ENCODE assay signal across 13 cellular contexts in genomic region chr18:14189858-14190257, GRCh38. TPM values are rescaled to one million over a fixed set of nuclear protein-coding genes. Genes with fewer than 3 reads are reported as not detected.
DNase-seq lines count a peak whose midpoint lies in the region; ATAC-seq and TF ChIP-seq lines count a peak whose summit lies in the region.
"Had no signal": no experiment of that assay in that cellular context is flagged by ENCODE, and none has a peak within 500 bp of the region (broad histone marks: within the 10 kb centered on the region; RNA-seq: fewer than 3 reads in every experiment).

No MANE protein-coding gene starts in this region.

- H3K4me1 ChIP-seq in aorta (ENCODE audit: control insufficient read depth in 1 of 2, insufficient read depth in 2 of 2, low read length in 2 of 2), result no peaks in the 10 kb centered on the region
- H3K4me1 ChIP-seq: neural progenitor cell, SJSA1 had no signal

- H3K4me3 ChIP-seq in aorta (ENCODE audit: low read length in 2 of 2), result no peak overlapping the region
- H3K4me3 ChIP-seq: neural progenitor cell, SJSA1 had no signal

- no peaks in the 10 kb centered on the region for H3K36me3 ChIP-seq in aorta (ENCODE audit: control insufficient read depth in 1 of 2, insufficient read depth in 2 of 2, low read length in 1 of 2)
- H3K36me3 ChIP-seq: neural progenitor cell, SJSA1 had no signal

- 20 to 21% methylated on average over 1 of the region's 1 CpG for WGBS in aorta, 2 donors

- H3K4me3 Mint-ChIP-seq in Calu3 (ENCODE audit: low read depth, unreplicated experiment) (peak overlapping the region; percentile 17), HFFc6 (no peak overlapping the region), WTC11 (no peak overlapping the region)
- no peak overlapping the region for H3K4me3 Mint-ChIP-seq in T-helper 2 cell treated with Interferon-gamma antibody and Interleukin-4, amounts not matched to agents 5 μg/mL and 100 μg/mL, for 36 hours
- H3K4me3 Mint-ChIP-seq: neural progenitor cell had no signal

- intact Hi-C loops in Calu3 (cut with micrococcal nuclease; ENCODE audit: unreplicated experiment), result no loop called here
- intact Hi-C loops in aorta (cut with DNase I), result no loop called here

- CTCF ChIA-PET in Calu3 (lab: Charles Lee) (no interaction called here), WTC11 (lab: Charles Lee) (no interaction called here)

- H3K4me1 Mint-ChIP-seq in Calu3 (ENCODE audit: low read depth, unreplicated experiment) (peaks cover 39% of the 10 kb centered on the region), HFFc6 (ENCODE audit: low read depth) (no peaks in the 10 kb centered on the region), WTC11 (no peaks in the 10 kb centered on the region)
- peaks cover 15% of the 10 kb centered on the region for H3K4me1 Mint-ChIP-seq in T-helper 2 cell treated with Interferon-gamma antibody and Interleukin-4, amounts not matched to agents 5 μg/mL and 100 μg/mL, for 36 hours (ENCODE audit: low read depth)
- H3K4me1 Mint-ChIP-seq: neural progenitor cell had no signal

- no peak for TF ChIP-seq CTCF in Calu3 (IDR thresholded peaks at IDR 0.05; ENCODE audit: unreplicated experiment)
- TF ChIP-seq CTCF in HFFc6 (IDR thresholded peaks at IDR 0.05), result no peak
- TF ChIP-seq CTCF in WTC11 (IDR thresholded peaks at IDR 0.05), result no peak

- DNase-seq in Calu3 (peak; percentile 40), HFFc6 (peak; percentile 2), glomerular visceral epithelial cell (ENCODE audit: extremely low spot score) (peak; percentile 60), C1 segment of cervical spinal cord (lab: John Stamatoyannopoulos, UW) (no peak), aorta (no peak), WTC11 (ENCODE audit: low spot score) (no peak), putamen (ENCODE audit: low spot score) (no peak)
- DNase-seq in T-helper 2 cell treated with Interferon-gamma antibody and Interleukin-4, amounts not matched to agents 5 μg/mL and 100 μg/mL, for 36 hours (ENCODE audit: low spot score), result peak; percentile 62
- DNase-seq: cortex of kidney, IMR-90, NCI-H2171 had no signal

- POLR2A ChIA-PET in WTC11 (lab: Charles Lee), result no interaction called here

- ATAC-seq in aorta (ENCODE audit: low FRiP score) (no peak), WTC11 (no peak)

- H3K36me3 Mint-ChIP-seq in Calu3 (ENCODE audit: insufficient read depth, unreplicated experiment) (no peaks in the 10 kb centered on the region), HFFc6 (ENCODE audit: low read depth) (no peaks in the 10 kb centered on the region), WTC11 (peaks cover 38% of the 10 kb centered on the region)
- no peaks in the 10 kb centered on the region for H3K36me3 Mint-ChIP-seq in T-helper 2 cell treated with Interferon-gamma antibody and Interleukin-4, amounts not matched to agents 5 μg/mL and 100 μg/mL, for 36 hours (ENCODE audit: low read depth)
- H3K36me3 Mint-ChIP-seq: neural progenitor cell had no signal

- H3K9me3 Mint-ChIP-seq in Calu3 (ENCODE audit: low read depth, unreplicated experiment), result peaks cover 2% of the 10 kb centered on the region
- H3K9me3 Mint-ChIP-seq in HFFc6, result peaks cover 4% of the 10 kb centered on the region; the same call in 1 of the 2 replicates
- no peaks in the 10 kb centered on the region for H3K9me3 Mint-ChIP-seq in T-helper 2 cell treated with Interferon-gamma antibody and Interleukin-4, amounts not matched to agents 5 μg/mL and 100 μg/mL, for 36 hours
- H3K9me3 Mint-ChIP-seq in WTC11, result peaks cover 61% of the 10 kb centered on the region
- H3K9me3 Mint-ChIP-seq: neural progenitor cell had no signal

- H3K27me3 ChIP-seq in aorta (ENCODE audit: control insufficient read depth in 1 of 2, insufficient read depth in 2 of 2, low read length in 1 of 2), result peaks cover 0 to 1% of the 10 kb centered on the region in 2 donors
- H3K27me3 ChIP-seq: neural progenitor cell, SJSA1 had no signal

- H3K27ac ChIP-seq in aorta (ENCODE audit: low read depth in 1 of 2, low read length in 2 of 2), result no peak overlapping the region
- H3K27ac ChIP-seq: neural progenitor cell, SJSA1 had no signal

- H3K27me3 Mint-ChIP-seq in Calu3 (ENCODE audit: unreplicated experiment) (no peaks in the 10 kb centered on the region), HFFc6 (ENCODE audit: insufficient read depth) (no peaks in the 10 kb centered on the region), WTC11 (ENCODE audit: low read depth) (peaks cover 3% of the 10 kb centered on the region; the same call in 1 of the 2 replicates)
- H3K27me3 Mint-ChIP-seq in T-helper 2 cell treated with Interferon-gamma antibody and Interleukin-4, amounts not matched to agents 5 μg/mL and 100 μg/mL, for 36 hours (ENCODE audit: low read depth), result no peaks in the 10 kb centered on the region

- peak overlapping the region; percentile 90 for H3K27ac Mint-ChIP-seq in Calu3 (ENCODE audit: unreplicated experiment)
- peak overlapping the region; percentile 30; the same call in 1 of the 2 replicates for H3K27ac Mint-ChIP-seq in HFFc6
- no peak overlapping the region for H3K27ac Mint-ChIP-seq in T-helper 2 cell treated with Interferon-gamma antibody and Interleukin-4, amounts not matched to agents 5 μg/mL and 100 μg/mL, for 36 hours
- no peak overlapping the region for H3K27ac Mint-ChIP-seq in WTC11
- H3K27ac Mint-ChIP-seq: neural progenitor cell had no signal

- no peaks in the 10 kb centered on the region for H3K9me3 ChIP-seq in aorta (ENCODE audit: control insufficient read depth, low read length)
- H3K9me3 ChIP-seq: SJSA1 had no signal

- BruUV-seq in Calu3 (replicated peaks; lab: Mats Ljungman, UMichigan), result no TSS peak

TF ChIP-seq in WTC11, 78 proteins besides CTCF, POLR2A, EP300 and RAD21 (continues in another document):
- TF ChIP-seq, protein P1, sequence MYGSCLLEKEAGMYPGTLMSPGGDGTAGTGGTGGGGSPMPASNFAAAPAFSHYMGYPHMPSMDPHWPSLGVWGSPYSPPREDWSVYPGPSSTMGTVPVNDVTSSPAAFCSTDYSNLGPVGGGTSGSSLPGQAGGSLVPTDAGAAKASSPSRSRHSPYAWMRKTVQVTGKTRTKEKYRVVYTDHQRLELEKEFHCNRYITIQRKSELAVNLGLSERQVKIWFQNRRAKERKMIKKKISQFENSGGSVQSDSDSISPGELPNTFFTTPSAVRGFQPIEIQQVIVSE (CRISPR knock-in tag; IDR thresholded peaks at IDR 0.05; ENCODE audit: borderline replicate concordance), result no peak
- TF ChIP-seq SP1 (CRISPR knock-in tag; conservative IDR thresholded peaks at IDR 0.05), result no peak
- TF ChIP-seq RELA (CRISPR knock-in tag; IDR thresholded peaks at IDR 0.05; ENCODE audit: borderline replicate concordance), result no peak
- TF ChIP-seq JAZF1 (CRISPR knock-in tag; IDR thresholded peaks at IDR 0.05), result no peak
- TF ChIP-seq ZNF232 (CRISPR knock-in tag; IDR thresholded peaks at IDR 0.05), result no peak
- TF ChIP-seq MXD4 (CRISPR knock-in tag; IDR thresholded peaks at IDR 0.05; ENCODE audit: borderline replicate concordance), result no peak
- TF ChIP-seq CBFB (CRISPR knock-in tag; IDR thresholded peaks at IDR 0.05; ENCODE audit: low read depth), result no peak
- no peak for TF ChIP-seq ZNF671 (CRISPR knock-in tag; IDR thresholded peaks at IDR 0.05)
- TF ChIP-seq CREB1 (CRISPR knock-in tag; IDR thresholded peaks at IDR 0.05), result no peak
- no peak for TF ChIP-seq ZNF121 (CRISPR knock-in tag; IDR thresholded peaks at IDR 0.05)
- TF ChIP-seq, protein P2, sequence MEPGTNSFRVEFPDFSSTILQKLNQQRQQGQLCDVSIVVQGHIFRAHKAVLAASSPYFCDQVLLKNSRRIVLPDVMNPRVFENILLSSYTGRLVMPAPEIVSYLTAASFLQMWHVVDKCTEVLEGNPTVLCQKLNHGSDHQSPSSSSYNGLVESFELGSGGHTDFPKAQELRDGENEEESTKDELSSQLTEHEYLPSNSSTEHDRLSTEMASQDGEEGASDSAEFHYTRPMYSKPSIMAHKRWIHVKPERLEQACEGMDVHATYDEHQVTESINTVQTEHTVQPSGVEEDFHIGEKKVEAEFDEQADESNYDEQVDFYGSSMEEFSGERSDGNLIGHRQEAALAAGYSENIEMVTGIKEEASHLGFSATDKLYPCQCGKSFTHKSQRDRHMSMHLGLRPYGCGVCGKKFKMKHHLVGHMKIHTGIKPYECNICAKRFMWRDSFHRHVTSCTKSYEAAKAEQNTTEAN (CRISPR knock-in tag; IDR thresholded peaks at IDR 0.05), result no peak
- TF ChIP-seq ZBTB21 (CRISPR knock-in tag; IDR thresholded peaks at IDR 0.05; ENCODE audit: borderline replicate concordance), result no peak
- no peak for TF ChIP-seq ZNF219 (CRISPR knock-in tag; IDR thresholded peaks at IDR 0.05; ENCODE audit: borderline replicate concordance)
- TF ChIP-seq ZNF423 (CRISPR knock-in tag; IDR thresholded peaks at IDR 0.05), result no peak

RNA-seq across cellular contexts. Expression of gene ZNF519, which starts 57.6 kb away (rescaled TPM):
- 26.4 and 27.0 TPM in 2 replicates for total RNA-seq in Calu3 (2022)
- total RNA-seq in HFFc6 (2021; fragmentation: NEBNext Ultra II Directional; extraction: Animal tissue kit (Norgen Biotek cat#: 25700)), result 1 to 10 TPM; 1.8 to 3.3 (median 2.9) TPM
- 1 to 10 TPM; 6.1 to 10.0 TPM for total RNA-seq in aorta
- 1 to 10 TPM; 2.6 to 3.6 TPM for polyA plus RNA-seq in aorta
- 26.7 to 32.1 TPM (median 30.6 TPM) in 3 replicates for total RNA-seq in WTC11 (2021)

Comparison
In these comparisons a context has a peak if more than half of its experiments do, and no peak if none do; other contexts are left out.
1. DNase-seq: peak in Calu3 (single experiment), HFFc6 (single experiment), T-helper 2 cell treated with Interferon-gamma antibody and Interleukin-4, amounts not matched to agents 5 μg/mL and 100 μg/mL, for 36 hours (single experiment) and glomerular visceral epithelial cell (single experiment); none in C1 segment of cervical spinal cord (0 of 14), aorta (0 of 2), WTC11 (single experiment) and putamen (single experiment).
2. H3K27ac Mint-ChIP-seq: peak in Calu3 (single experiment) and HFFc6 (single experiment); none in T-helper 2 cell treated with Interferon-gamma antibody and Interleukin-4, amounts not matched to agents 5 μg/mL and 100 μg/mL, for 36 hours (single experiment) and WTC11 (single experiment).